Comparison of ENCODE assay signal across 8 cellular contexts in genomic region chr15:92839696-92840095, GRCh38.
DNase-seq lines count a peak whose midpoint lies in the region; ATAC-seq and TF ChIP-seq lines count a peak whose summit lies in the region.

No MANE protein-coding gene starts in this region.

- no peak overlapping the region for H3K27ac ChIP-seq in WERI-Rb-1

- peak overlapping the region; percentile 79 for H3K27ac Mint-ChIP-seq in T-helper 1 cell treated with Interleukin-12 subunit alpha and Interleukin-12 subunit beta and Interleukin-4 antibody, amounts not matched to agents 30 μg/mL and 1 μg/mL, for 36 hours
- peak overlapping the region; percentile 46 for H3K27ac Mint-ChIP-seq in stimulated activated naive CD8-positive, alpha-beta T cell treated with anti-CD3 and anti-CD28 coated beads, Interleukin-15, Interleukin-2, amounts not matched to agents 100 ng/mL and 50 ng/mL, for 24 hours

- no peaks in the 10 kb centered on the region for H3K27me3 ChIP-seq in WERI-Rb-1 (ENCODE audit: insufficient read depth, low read depth, severe bottlenecking)

- H3K9me3 ChIP-seq in WERI-Rb-1 (ENCODE audit: severe bottlenecking): no peaks in the 10 kb centered on the region

- H3K27me3 Mint-ChIP-seq in T-helper 1 cell treated with Interleukin-12 subunit alpha and Interleukin-12 subunit beta and Interleukin-4 antibody, amounts not matched to agents 30 μg/mL and 1 μg/mL, for 36 hours (ENCODE audit: low read depth): no peaks in the 10 kb centered on the region
- no peaks in the 10 kb centered on the region for H3K27me3 Mint-ChIP-seq in stimulated activated naive CD8-positive, alpha-beta T cell treated with anti-CD3 and anti-CD28 coated beads, Interleukin-15, Interleukin-2, amounts not matched to agents 100 ng/mL and 50 ng/mL, for 24 hours

- ATAC-seq in GM21381 (IDR thresholded peaks at IDR 0.05; ENCODE audit: unreplicated experiment) (peak; percentile 83), HG03575 (IDR thresholded peaks at IDR 0.05; ENCODE audit: extremely low read depth, insufficient number of reproducible peaks, low FRiP score, unreplicated experiment) (peak; percentile 59), left ventricle myocardium superior (no peak)

- H3K36me3 Mint-ChIP-seq in T-helper 1 cell treated with Interleukin-12 subunit alpha and Interleukin-12 subunit beta and Interleukin-4 antibody, amounts not matched to agents 30 μg/mL and 1 μg/mL, for 36 hours (ENCODE audit: low read depth): no peaks in the 10 kb centered on the region
- H3K36me3 Mint-ChIP-seq in stimulated activated naive CD8-positive, alpha-beta T cell treated with anti-CD3 and anti-CD28 coated beads, Interleukin-15, Interleukin-2, amounts not matched to agents 100 ng/mL and 50 ng/mL, for 24 hours (ENCODE audit: low read depth): no peaks in the 10 kb centered on the region

- DNase-seq in ELF-1 (ENCODE audit: low read depth, low spot score) (peak; percentile 85), C1 segment of cervical spinal cord (lab: John Stamatoyannopoulos, UW) (no peak), WERI-Rb-1 (no peak), left ventricle myocardium superior (no peak)

- TF ChIP-seq CTCF in WERI-Rb-1 (IDR thresholded peaks at IDR 0.05; ENCODE audit: low read depth, low read length): no peak

- no peaks in the 10 kb centered on the region for H3K9me3 Mint-ChIP-seq in T-helper 1 cell treated with Interleukin-12 subunit alpha and Interleukin-12 subunit beta and Interleukin-4 antibody, amounts not matched to agents 30 μg/mL and 1 μg/mL, for 36 hours
- no peaks in the 10 kb centered on the region for H3K9me3 Mint-ChIP-seq in stimulated activated naive CD8-positive, alpha-beta T cell treated with anti-CD3 and anti-CD28 coated beads, Interleukin-15, Interleukin-2, amounts not matched to agents 100 ng/mL and 50 ng/mL, for 24 hours

- no peak overlapping the region for H3K4me3 ChIP-seq in WERI-Rb-1 (ENCODE audit: low read depth, low read length)

- intact Hi-C loops in left ventricle myocardium superior (cut with micrococcal nuclease): no loop called here

- H3K4me1 Mint-ChIP-seq in T-helper 1 cell treated with Interleukin-12 subunit alpha and Interleukin-12 subunit beta and Interleukin-4 antibody, amounts not matched to agents 30 μg/mL and 1 μg/mL, for 36 hours (ENCODE audit: low read depth): peaks cover 32% of the 10 kb centered on the region
- peaks cover 50% of the 10 kb centered on the region for H3K4me1 Mint-ChIP-seq in stimulated activated naive CD8-positive, alpha-beta T cell treated with anti-CD3 and anti-CD28 coated beads, Interleukin-15, Interleukin-2, amounts not matched to agents 100 ng/mL and 50 ng/mL, for 24 hours (ENCODE audit: low read depth)

- no peaks in the 10 kb centered on the region for H3K36me3 ChIP-seq in WERI-Rb-1

- peak overlapping the region; percentile 14 for H3K4me3 Mint-ChIP-seq in T-helper 1 cell treated with Interleukin-12 subunit alpha and Interleukin-12 subunit beta and Interleukin-4 antibody, amounts not matched to agents 30 μg/mL and 1 μg/mL, for 36 hours
- H3K4me3 Mint-ChIP-seq in stimulated activated naive CD8-positive, alpha-beta T cell treated with anti-CD3 and anti-CD28 coated beads, Interleukin-15, Interleukin-2, amounts not matched to agents 100 ng/mL and 50 ng/mL, for 24 hours: no peak overlapping the region
